In genomic region chr10:69425041-69425440, GRCh38 we compare ENCODE assay signal across 21 cellular contexts. TPM values are rescaled to one million over a fixed set of nuclear protein-coding genes. Genes with fewer than 3 reads are reported as not detected.
DNase-seq lines count a peak whose midpoint lies in the region; ATAC-seq and TF ChIP-seq lines count a peak whose summit lies in the region.
"Had no signal": no experiment of that assay in that cellular context is flagged by ENCODE, and none has a peak within 500 bp of the region (broad histone marks: within the 10 kb centered on the region; RNA-seq: fewer than 3 reads in every experiment).

No MANE protein-coding gene starts in this region.

- peak overlapping the region; percentile 6 for H3K4me3 Mint-ChIP-seq in CD4-positive, alpha-beta T cell
- H3K4me3 Mint-ChIP-seq in activated T-helper 17 cell treated with anti-CD3 and anti-CD28 coated beads, Interleukin-2, amount 50 U/mL, for 72 hours, result no peak overlapping the region
- H3K4me3 Mint-ChIP-seq: activated CD4-positive, alpha-beta T cell treated with anti-CD3 and anti-CD28 coated beads, Interleukin-2, amount 10 ng/mL, durations not matched to agents 24 days and 14 days; natural killer cell; stimulated activated memory B cell treated with anti-CD40 and anti-IgM and Interleukin-4, amounts not matched to agents 10 μg/mL and 1 μg/mL and 100 μg/mL, for 72 hours had no signal

- no peak for TF ChIP-seq EP300 in sigmoid colon (IDR thresholded peaks at IDR 0.05)

- DNase-seq in CD4-positive, alpha-beta T cell, result no peak
- DNase-seq in effector memory CD4-positive, alpha-beta T cell, result no peak
- DNase-seq in sigmoid colon, result no peak
- DNase-seq: activated CD4-positive, alpha-beta T cell treated with anti-CD3 and anti-CD28 coated beads, Interleukin-2, amount 10 ng/mL, durations not matched to agents 24 days and 14 days; AML-193; foreskin melanocyte; H7; heart right ventricle; natural killer cell; psoas muscle; T1000; testis had no signal

- H3K9me3 Mint-ChIP-seq in CD4-positive, alpha-beta T cell, result no peaks in the 10 kb centered on the region
- peaks cover 6% of the 10 kb centered on the region for H3K9me3 Mint-ChIP-seq in activated T-helper 17 cell treated with anti-CD3 and anti-CD28 coated beads, Interleukin-2, amount 50 U/mL, for 72 hours
- H3K9me3 Mint-ChIP-seq: activated naive CD8-positive, alpha-beta T cell treated with anti-CD3 and anti-CD28 coated beads, Interleukin-2, amount 10 ng/mL, durations not matched to agents 7 days and 5 days; natural killer cell had no signal

- WGBS in sigmoid colon, 2 donors, result 98 to 99% methylated on average over 2 of the region's 2 CpGs

- no peak overlapping the region for H3K4me3 ChIP-seq in effector memory CD4-positive, alpha-beta T cell (ENCODE audit: insufficient read depth, low read depth, low read length, poor library complexity, severe bottlenecking)
- H3K4me3 ChIP-seq in sigmoid colon, result no peak overlapping the region
- H3K4me3 ChIP-seq: ascending aorta, heart right ventricle, psoas muscle, testis had no signal

- intact Hi-C loops in CD4-positive, alpha-beta T cell (cut with DNase I, micrococcal nuclease), result loop anchor here (2.0 to 10.0 kb wide), 5 partner anchors 14 to 1660 kb away; no protein-coding TSS in a partner anchor
- intact Hi-C loops in sigmoid colon (cut with DNase I), result no loop called here

- no peaks in the 10 kb centered on the region for H3K36me3 ChIP-seq in effector memory CD4-positive, alpha-beta T cell (ENCODE audit: control insufficient read depth, insufficient read depth, low read length)
- H3K36me3 ChIP-seq in sigmoid colon, result peaks cover 0 to 11% (median 0%) of the 10 kb centered on the region in 4 donors
- H3K36me3 ChIP-seq: ascending aorta, heart right ventricle had no signal

- TF ChIP-seq CTCF in CD4-positive, alpha-beta T cell (IDR thresholded peaks at IDR 0.05), result no peak
- no peak for TF ChIP-seq CTCF in sigmoid colon (IDR thresholded peaks at IDR 0.05)

- POLR2A ChIA-PET in CD4-positive, alpha-beta T cell (lab: Charles Lee), result interaction anchor here (1.1 to 3.9 kb wide), 4 partner anchors 16 to 106 kb away, joined by 3 to 15 read pairs (median 4); partner anchors contain the start of gene TSPAN15

- no peaks in the 10 kb centered on the region for H3K27me3 Mint-ChIP-seq in CD4-positive, alpha-beta T cell
- no peaks in the 10 kb centered on the region for H3K27me3 Mint-ChIP-seq in activated T-helper 17 cell treated with anti-CD3 and anti-CD28 coated beads, Interleukin-2, amount 50 U/mL, for 72 hours
- H3K27me3 Mint-ChIP-seq: activated CD4-positive, alpha-beta T cell treated with anti-CD3 and anti-CD28 coated beads, Interleukin-2, amount 10 ng/mL, durations not matched to agents 24 days and 14 days; activated naive CD8-positive, alpha-beta T cell treated with anti-CD3 and anti-CD28 coated beads, Interleukin-2, amount 10 ng/mL, durations not matched to agents 7 days and 5 days; stimulated activated memory B cell treated with anti-CD40 and anti-IgM and Interleukin-4, amounts not matched to agents 10 μg/mL and 1 μg/mL and 100 μg/mL, for 72 hours had no signal

- H3K27ac ChIP-seq in CD4-positive, alpha-beta T cell (ENCODE audit: low read depth, low read length), result peak overlapping the region; percentile 8
- peak overlapping the region; percentile 43 for H3K27ac ChIP-seq in effector memory CD4-positive, alpha-beta T cell (ENCODE audit: insufficient read depth, low read length, poor library complexity, severe bottlenecking)
- H3K27ac ChIP-seq in sigmoid colon, result peak overlapping the region; percentile 88 to 97 (median 94)
- H3K27ac ChIP-seq: ascending aorta, heart right ventricle, psoas muscle, testis had no signal

- H3K27me3 ChIP-seq in CD4-positive, alpha-beta T cell (ENCODE audit: control insufficient read depth, insufficient read depth, low read length), result no peaks in the 10 kb centered on the region
- H3K27me3 ChIP-seq in effector memory CD4-positive, alpha-beta T cell (replicated peaks; ENCODE audit: control insufficient read depth, insufficient read depth, low read length, poor library complexity, severe bottlenecking), result no peaks in the 10 kb centered on the region
- no peaks in the 10 kb centered on the region for H3K27me3 ChIP-seq in sigmoid colon
- H3K27me3 ChIP-seq: ascending aorta, heart right ventricle, testis had no signal

- peaks cover 61% of the 10 kb centered on the region for H3K4me1 Mint-ChIP-seq in CD4-positive, alpha-beta T cell (ENCODE audit: low read depth)
- peaks cover 35% of the 10 kb centered on the region for H3K4me1 Mint-ChIP-seq in activated T-helper 17 cell treated with anti-CD3 and anti-CD28 coated beads, Interleukin-2, amount 50 U/mL, for 72 hours

- H3K36me3 Mint-ChIP-seq in CD4-positive, alpha-beta T cell (ENCODE audit: low read depth), result no peaks in the 10 kb centered on the region
- H3K36me3 Mint-ChIP-seq in activated T-helper 17 cell treated with anti-CD3 and anti-CD28 coated beads, Interleukin-2, amount 50 U/mL, for 72 hours (ENCODE audit: low read depth), result no peaks in the 10 kb centered on the region
- H3K36me3 Mint-ChIP-seq: natural killer cell; stimulated activated memory B cell treated with anti-CD40 and anti-IgM and Interleukin-4, amounts not matched to agents 10 μg/mL and 1 μg/mL and 100 μg/mL, for 72 hours had no signal

- peak overlapping the region; percentile 82 for H3K27ac Mint-ChIP-seq in CD4-positive, alpha-beta T cell
- H3K27ac Mint-ChIP-seq in activated T-helper 17 cell treated with anti-CD3 and anti-CD28 coated beads, Interleukin-2, amount 50 U/mL, for 72 hours, result no peak overlapping the region
- H3K27ac Mint-ChIP-seq: natural killer cell; stimulated activated memory B cell treated with anti-CD40 and anti-IgM and Interleukin-4, amounts not matched to agents 10 μg/mL and 1 μg/mL and 100 μg/mL, for 72 hours had no signal

- H3K4me1 ChIP-seq in effector memory CD4-positive, alpha-beta T cell (ENCODE audit: control insufficient read depth, insufficient read depth, low read length, poor library complexity, severe bottlenecking), result peaks cover 38% of the 10 kb centered on the region
- H3K4me1 ChIP-seq in sigmoid colon, result peaks cover 0 to 50% (median 34%) of the 10 kb centered on the region in 4 donors
- H3K4me1 ChIP-seq: ascending aorta, testis had no signal

- no peak for TF ChIP-seq POLR2A in sigmoid colon (IDR thresholded peaks at IDR 0.05)

- no peaks in the 10 kb centered on the region for H3K9me3 ChIP-seq in CD4-positive, alpha-beta T cell (ENCODE audit: control insufficient read depth, low read length)
- H3K9me3 ChIP-seq in effector memory CD4-positive, alpha-beta T cell (ENCODE audit: control insufficient read depth, low read length), result no peaks in the 10 kb centered on the region
- no peaks in the 10 kb centered on the region for H3K9me3 ChIP-seq in sigmoid colon
- H3K9me3 ChIP-seq: ascending aorta, heart right ventricle, psoas muscle, testis had no signal

- no peak for ATAC-seq in CD4-positive, alpha-beta T cell (ENCODE audit: poor library complexity)
- ATAC-seq in HG02884 (IDR thresholded peaks at IDR 0.05; ENCODE audit: unreplicated experiment), result no peak
- no peak for ATAC-seq in activated T-helper 17 cell treated with anti-CD3 and anti-CD28 coated beads, Interleukin-2, amount 50 U/mL, for 72 hours (replicated peaks)
- no peak for ATAC-seq in HG02571 (IDR thresholded peaks at IDR 0.05; ENCODE audit: unreplicated experiment)
- ATAC-seq: heart right ventricle; psoas muscle; stimulated activated memory B cell treated with anti-CD40 and anti-IgM and Interleukin-4, amounts not matched to agents 10 μg/mL and 1 μg/mL and 100 μg/mL, for 72 hours had no signal

- CTCF ChIA-PET in CD4-positive, alpha-beta T cell (lab: Charles Lee), result interaction anchor here (1.2 to 1.9 kb wide), 2 partner anchors 17 to 25 kb away, joined by 3 to 7 read pairs; no protein-coding TSS in a partner anchor

TF ChIP-seq in PFSK-1, 5 proteins besides CTCF, POLR2A, EP300 and RAD21 (continues in another document):
- TF ChIP-seq SIN3A (IDR thresholded peaks at IDR 0.05; ENCODE audit: borderline replicate concordance, insufficient read depth, low read length), result no peak
- TF ChIP-seq REST (IDR thresholded peaks at IDR 0.05; ENCODE audit: insufficient read depth in 1 of 2, low read depth in 2 of 2, low read length in 2 of 2), result 0 out of 4 replicates have a peak, but pooled peaks of 1 of the 2 experiments have one; percentile 32
- peak; percentile 50 for TF ChIP-seq POLR2AphosphoS5 (IDR thresholded peaks at IDR 0.05; ENCODE audit: low read depth, low read length)

RNA-seq across cellular contexts. Expression of gene TACR2, which starts 8.3 kb away (rescaled TPM):
- total RNA-seq in CD4-positive, alpha-beta T cell, result not detected
- 0.48 TPM for polyA plus RNA-seq in PFSK-1 (2012; ENCODE audit: insufficient read length, low read depth)
- total RNA-seq in sigmoid colon, result 100 to 1,000 TPM; 161 to 184 (median 170) TPM
- polyA plus RNA-seq in sigmoid colon, result 10 to 100 TPM in 1 of 3 donors, 1 to 10 TPM in 1, not detected in 1; 6.0 to 14.4 TPM
- not detected for total RNA-seq in activated T-helper 17 cell treated with anti-CD3 and anti-CD28 coated beads, Interleukin-2, amount 50 U/mL, for 72 hours
- total RNA-seq: activated CD4-positive, alpha-beta T cell treated with anti-CD3 and anti-CD28 coated beads, Interleukin-2, amount 10 ng/mL, durations not matched to agents 24 days and 14 days; activated CD8-positive, alpha-beta memory T cell treated with anti-CD3 and anti-CD28 coated beads for 36 hours; activated naive CD8-positive, alpha-beta T cell treated with anti-CD3 and anti-CD28 coated beads, Interleukin-2, amount 10 ng/mL, durations not matched to agents 7 days and 5 days; ascending aorta; H7; kidney epithelial cell; natural killer cell had no signal

RNA-seq across cellular contexts. Expression of gene TSPAN15, which starts 26.2 kb away (rescaled TPM):
- 1 to 10 TPM; 2.2 to 2.5 TPM for total RNA-seq in CD4-positive, alpha-beta T cell
- polyA plus RNA-seq in PFSK-1 (2012; ENCODE audit: insufficient read length, low read depth), result 21.6 TPM
- 10 to 100 TPM; 55.4 to 76.4 (median 67.4) TPM for total RNA-seq in sigmoid colon
- polyA plus RNA-seq in sigmoid colon, result 100 to 1,000 TPM in 1 of 3 donors, 10 to 100 TPM in 2; 43.0 to 100 (median 70.9) TPM
- total RNA-seq in activated T-helper 17 cell treated with anti-CD3 and anti-CD28 coated beads, Interleukin-2, amount 50 U/mL, for 72 hours, result 10 to 100 TPM in 1 of 2 donors, 1 to 10 TPM in 1; 4.9 to 12.7 TPM

Comparison
In these comparisons a context has a peak if more than half of its experiments do, and no peak if none do; other contexts are left out.
1. H3K27ac ChIP-seq: peak in every context shown above with its lines; median percentile 94 in sigmoid colon; 43 in effector memory CD4-positive, alpha-beta T cell; 8 in CD4-positive, alpha-beta T cell.
2. RNA of gene TACR2, which starts 8.3 kb away (total RNA-seq): 161 to 184 TPM in sigmoid colon; not detected in CD4-positive, alpha-beta T cell and not detected in activated T-helper 17 cell treated with anti-CD3 and anti-CD28 coated beads, Interleukin-2, amount 50 U/mL, for 72 hours; every median in the first group is over 100 times any median in the second.
3. RNA of gene TSPAN15, which starts 26.2 kb away (total RNA-seq): 55.4 to 76.4 TPM in sigmoid colon; 4.9 to 12.7 TPM in activated T-helper 17 cell treated with anti-CD3 and anti-CD28 coated beads, Interleukin-2, amount 50 U/mL, for 72 hours and 2.2 to 2.5 TPM in CD4-positive, alpha-beta T cell; every median in the first group is over 4 times any median in the second.